In the genomic region with DNA sequence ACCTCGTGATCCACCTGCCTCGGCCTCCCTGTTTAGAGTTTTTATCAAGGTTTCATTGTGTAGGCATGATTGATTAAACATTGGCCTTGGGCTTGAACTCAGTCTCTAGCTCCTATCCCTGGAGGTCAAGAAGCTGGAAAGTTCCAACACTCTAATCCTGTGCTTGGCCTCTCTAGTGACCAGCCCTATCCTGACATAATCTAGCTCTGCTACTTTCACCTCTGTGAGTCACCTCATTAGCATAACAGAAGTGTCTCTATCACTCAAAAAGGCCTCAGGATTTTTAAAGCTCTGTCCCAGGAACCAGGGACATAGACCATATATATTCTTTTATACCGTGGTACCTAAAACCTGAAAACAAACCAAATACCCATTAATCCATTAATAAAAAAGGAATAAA, we compare ENCODE assay signal across 29 cellular contexts.
"Had no signal": no experiment of that assay in that cellular context is flagged by ENCODE, and none has a peak within 500 bp of the region (broad histone marks: within the 10 kb centered on the region; RNA-seq: fewer than 3 reads in every experiment).

No MANE protein-coding gene starts in this region.

- DNase-seq: activated CD4-positive, alpha-beta memory T cell treated with anti-CD3 and anti-CD28 coated beads, Interleukin-2, amount 10 ng/mL, durations not matched to agents 7 days and 5 days; activated CD4-positive, alpha-beta T cell treated with anti-CD3 and anti-CD28 coated beads for 1 hour; activated CD4-positive, alpha-beta T cell treated with anti-CD3 and anti-CD28 coated beads, Interleukin-2, amount 10 ng/mL, durations not matched to agents 7 days and 5 days; activated gamma-delta T cell treated with Interleukin-2 at 50 U/mL for 16 hours; activated naive CD8-positive, alpha-beta T cell treated with anti-CD3 and anti-CD28 coated beads, Interleukin-2, amount 50 U/mL, for 24 hours; activated T-cell treated with anti-CD3 and anti-CD28 coated beads, Interleukin-2, amount 50 U/mL, for 4 hours; endodermal cell; foreskin melanocyte; heart right ventricle; left lung; naive thymus-derived CD4-positive, alpha-beta T cell; ovary; right lobe of liver; stimulated activated CD4-positive, alpha-beta T cell treated with anti-CD3 and anti-CD28 coated beads, Interleukin-12 subunit alpha, Interleukin-12 subunit beta, amount 100 ng/mL, for 4 hours; stimulated activated CD4-positive, alpha-beta T cell treated with anti-CD3 and anti-CD28 coated beads, Interleukin-4, amount 100 ng/mL, for 24 hours; T-helper 2 cell; trophoblast cell had no signal

- H3K9me3 Mint-ChIP-seq: activated CD4-positive, alpha-beta memory T cell treated with anti-CD3 and anti-CD28 coated beads, Interleukin-2, amount 10 ng/mL, durations not matched to agents 7 days and 5 days; activated CD4-positive, alpha-beta T cell treated with anti-CD3 and anti-CD28 coated beads, Interleukin-2, amount 10 ng/mL, durations not matched to agents 7 days and 5 days; activated naive CD4-positive, alpha-beta T cell treated with anti-CD3 and anti-CD28 coated beads, Interleukin-2, amount 50 U/mL, for 24 hours; dendritic cell treated with granulocyte-macrophage colony-stimulating factor and Interleukin-4, amounts not matched to agents 40 ng/mL and 50 ng/mL, for 4 days; stimulated activated effector memory CD8-positive, alpha-beta T cell treated with anti-CD3 and anti-CD28 coated beads, Interleukin-12 subunit alpha, Interleukin-12 subunit beta, amount 100 ng/mL, for 72 hours; stimulated activated naive CD8-positive, alpha-beta T cell treated with anti-CD3 and anti-CD28 coated beads, Interleukin-15, Interleukin-2, amounts not matched to agents 100 ng/mL and 50 ng/mL, for 24 hours had no signal

- H3K4me1 Mint-ChIP-seq: activated CD4-positive, alpha-beta memory T cell treated with anti-CD3 and anti-CD28 coated beads, Interleukin-2, amount 10 ng/mL, durations not matched to agents 7 days and 5 days; activated CD4-positive, alpha-beta T cell treated with anti-CD3 and anti-CD28 coated beads, Interleukin-2, amount 10 ng/mL, durations not matched to agents 7 days and 5 days; activated naive CD4-positive, alpha-beta T cell treated with anti-CD3 and anti-CD28 coated beads, Interleukin-2, amount 50 U/mL, for 24 hours; activated naive CD8-positive, alpha-beta T cell treated with anti-CD3 and anti-CD28 coated beads, Interleukin-2, amount 50 U/mL, for 24 hours; activated T-helper 17 cell treated with anti-CD3 and anti-CD28 coated beads, Interleukin-2, amount 50 U/mL, for 72 hours; central memory CD8-positive, alpha-beta T cell; mesothelial cell of epicardium; naive thymus-derived CD4-positive, alpha-beta T cell; stimulated activated effector memory CD8-positive, alpha-beta T cell treated with anti-CD3 and anti-CD28 coated beads, Interleukin-12 subunit alpha, Interleukin-12 subunit beta, amount 100 ng/mL, for 72 hours had no signal

- ATAC-seq: activated naive CD8-positive, alpha-beta T cell treated with anti-CD3 and anti-CD28 coated beads, Interleukin-2, amount 50 U/mL, for 24 hours; activated T-cell treated with anti-CD3 and anti-CD28 coated beads, Interleukin-2, amount 50 U/mL, for 4 hours; activated T-helper 17 cell treated with anti-CD3 and anti-CD28 coated beads, Interleukin-2, amount 50 U/mL, for 72 hours; esophagus mucosa; heart right ventricle; left lung; naive thymus-derived CD4-positive, alpha-beta T cell; right lobe of liver; stimulated activated effector memory CD8-positive, alpha-beta T cell treated with anti-CD3 and anti-CD28 coated beads, Interleukin-12 subunit alpha, Interleukin-12 subunit beta, amount 100 ng/mL, for 72 hours had no signal

- H3K36me3 Mint-ChIP-seq: activated naive CD4-positive, alpha-beta T cell treated with anti-CD3 and anti-CD28 coated beads, Interleukin-2, amount 50 U/mL, for 24 hours; mesothelial cell of epicardium; naive thymus-derived CD4-positive, alpha-beta T cell; stimulated activated effector memory CD8-positive, alpha-beta T cell treated with anti-CD3 and anti-CD28 coated beads, Interleukin-12 subunit alpha, Interleukin-12 subunit beta, amount 100 ng/mL, for 72 hours had no signal

- H3K4me3 Mint-ChIP-seq: activated CD4-positive, alpha-beta memory T cell treated with anti-CD3 and anti-CD28 coated beads, Interleukin-2, amount 10 ng/mL, durations not matched to agents 7 days and 5 days; activated CD4-positive, alpha-beta T cell treated with anti-CD3 and anti-CD28 coated beads, Interleukin-2, amount 10 ng/mL, durations not matched to agents 7 days and 5 days; activated naive CD4-positive, alpha-beta T cell treated with anti-CD3 and anti-CD28 coated beads, Interleukin-2, amount 50 U/mL, for 24 hours; activated naive CD8-positive, alpha-beta T cell treated with anti-CD3 and anti-CD28 coated beads, Interleukin-2, amount 50 U/mL, for 24 hours; activated T-cell treated with anti-CD3 and anti-CD28 coated beads, Interleukin-2, amount 50 U/mL, for 4 hours; activated T-helper 17 cell treated with anti-CD3 and anti-CD28 coated beads, Interleukin-2, amount 50 U/mL, for 72 hours; central memory CD8-positive, alpha-beta T cell; dendritic cell treated with granulocyte-macrophage colony-stimulating factor and Interleukin-4, amounts not matched to agents 40 ng/mL and 50 ng/mL, for 4 days; endodermal cell; mesothelial cell of epicardium; naive thymus-derived CD4-positive, alpha-beta T cell; stimulated activated effector memory CD8-positive, alpha-beta T cell treated with anti-CD3 and anti-CD28 coated beads, Interleukin-12 subunit alpha, Interleukin-12 subunit beta, amount 100 ng/mL, for 72 hours; stimulated activated naive CD8-positive, alpha-beta T cell treated with anti-CD3 and anti-CD28 coated beads, Interleukin-15, Interleukin-2, amounts not matched to agents 100 ng/mL and 50 ng/mL, for 24 hours had no signal

- H3K27me3 Mint-ChIP-seq: activated CD4-positive, alpha-beta memory T cell treated with anti-CD3 and anti-CD28 coated beads, Interleukin-2, amount 10 ng/mL, durations not matched to agents 7 days and 5 days; activated CD4-positive, alpha-beta T cell treated with anti-CD3 and anti-CD28 coated beads, Interleukin-2, amount 10 ng/mL, durations not matched to agents 7 days and 5 days; activated naive CD4-positive, alpha-beta T cell treated with anti-CD3 and anti-CD28 coated beads, Interleukin-2, amount 50 U/mL, for 24 hours; activated naive CD8-positive, alpha-beta T cell treated with anti-CD3 and anti-CD28 coated beads, Interleukin-2, amount 50 U/mL, for 24 hours; activated T-helper 17 cell treated with anti-CD3 and anti-CD28 coated beads, Interleukin-2, amount 50 U/mL, for 72 hours; central memory CD8-positive, alpha-beta T cell; dendritic cell treated with granulocyte-macrophage colony-stimulating factor and Interleukin-4, amounts not matched to agents 40 ng/mL and 50 ng/mL, for 4 days; naive thymus-derived CD4-positive, alpha-beta T cell; progenitor cell of endocrine pancreas; stimulated activated naive CD8-positive, alpha-beta T cell treated with anti-CD3 and anti-CD28 coated beads, Interleukin-15, Interleukin-2, amounts not matched to agents 100 ng/mL and 50 ng/mL, for 24 hours had no signal

- H3K4me3 ChIP-seq: breast epithelium, heart right ventricle, left lung, ovary, right lobe of liver, thoracic aorta had no signal

- FAIRE-seq: urothelium cell line had no signal

- H3K9me3 ChIP-seq: breast epithelium, ovary, right lobe of liver, thoracic aorta had no signal

- H3K36me3 ChIP-seq: breast epithelium, heart right ventricle, left lung, ovary, right lobe of liver, thoracic aorta had no signal

- H3K27ac ChIP-seq: breast epithelium, heart right ventricle, left lung, ovary, right lobe of liver, thoracic aorta had no signal

- H3K27ac Mint-ChIP-seq: activated CD4-positive, alpha-beta memory T cell treated with anti-CD3 and anti-CD28 coated beads, Interleukin-2, amount 10 ng/mL, durations not matched to agents 7 days and 5 days; activated CD4-positive, alpha-beta T cell treated with anti-CD3 and anti-CD28 coated beads, Interleukin-2, amount 10 ng/mL, durations not matched to agents 7 days and 5 days; activated naive CD4-positive, alpha-beta T cell treated with anti-CD3 and anti-CD28 coated beads, Interleukin-2, amount 50 U/mL, for 24 hours; activated naive CD8-positive, alpha-beta T cell treated with anti-CD3 and anti-CD28 coated beads, Interleukin-2, amount 50 U/mL, for 24 hours; activated T-helper 17 cell treated with anti-CD3 and anti-CD28 coated beads, Interleukin-2, amount 50 U/mL, for 72 hours; dendritic cell treated with granulocyte-macrophage colony-stimulating factor and Interleukin-4, amounts not matched to agents 40 ng/mL and 50 ng/mL, for 4 days; endodermal cell; mesothelial cell of epicardium; naive thymus-derived CD4-positive, alpha-beta T cell; progenitor cell of endocrine pancreas; stimulated activated effector memory CD8-positive, alpha-beta T cell treated with anti-CD3 and anti-CD28 coated beads, Interleukin-12 subunit alpha, Interleukin-12 subunit beta, amount 100 ng/mL, for 72 hours; stimulated activated naive CD8-positive, alpha-beta T cell treated with anti-CD3 and anti-CD28 coated beads, Interleukin-15, Interleukin-2, amounts not matched to agents 100 ng/mL and 50 ng/mL, for 24 hours had no signal

- H3K4me1 ChIP-seq: breast epithelium, heart right ventricle, left lung, right lobe of liver had no signal

- H3K27me3 ChIP-seq: breast epithelium, heart right ventricle, left lung, ovary, right lobe of liver had no signal
